ENCODE assay signal across 8 cellular contexts in genomic region chr11:18709414-18709813, GRCh38. TPM values are rescaled to one million over a fixed set of nuclear protein-coding genes. Genes with fewer than 3 reads are reported as not detected.
"Had no signal": no experiment of that assay in that cellular context is flagged by ENCODE, and none has a peak within 500 bp of the region (broad histone marks: within the 10 kb centered on the region; RNA-seq: fewer than 3 reads in every experiment).

No MANE protein-coding gene starts in this region.

- DNase-seq: H9, HCEC 1CT, IMR-90 had no signal

- ATAC-seq: GM23338, K562 had no signal

- H3K4me3 Mint-ChIP-seq: GM23338, H9 had no signal

- H3K4me3 ChIP-seq: GM23338, K562 had no signal

- FAIRE-seq: H1, H54, HTR-8/SVneo, K562 had no signal

- H3K27ac Mint-ChIP-seq: GM23338 had no signal

- H3K9me3 Mint-ChIP-seq: GM23338, H9 had no signal

RNA-seq across cellular contexts. Expression of gene IGSF22, which starts 16.6 kb away (rescaled TPM):
- total RNA-seq: GM23338, H1, IMR-90, K562 had no signal
- polyA plus RNA-seq: IMR-90, K562 had no signal
